ENCODE assay signal across 1 cellular context in genomic region chr15:69125236-69125635, GRCh38.
TF ChIP-seq lines count a peak whose summit lies in the region.

No MANE protein-coding gene starts in this region.

TF ChIP-seq in GM23338, 12 proteins besides CTCF, POLR2A, EP300 and RAD21 (continued from another document):
- no peak for TF ChIP-seq CREB1 (CRISPR knock-in tag; IDR thresholded peaks at IDR 0.05; ENCODE audit: low read depth)
TF ChIP-seq in GM23338: peak in this region for 0.
